1 cellular context compared by ENCODE assay signal in the genomic region with DNA sequence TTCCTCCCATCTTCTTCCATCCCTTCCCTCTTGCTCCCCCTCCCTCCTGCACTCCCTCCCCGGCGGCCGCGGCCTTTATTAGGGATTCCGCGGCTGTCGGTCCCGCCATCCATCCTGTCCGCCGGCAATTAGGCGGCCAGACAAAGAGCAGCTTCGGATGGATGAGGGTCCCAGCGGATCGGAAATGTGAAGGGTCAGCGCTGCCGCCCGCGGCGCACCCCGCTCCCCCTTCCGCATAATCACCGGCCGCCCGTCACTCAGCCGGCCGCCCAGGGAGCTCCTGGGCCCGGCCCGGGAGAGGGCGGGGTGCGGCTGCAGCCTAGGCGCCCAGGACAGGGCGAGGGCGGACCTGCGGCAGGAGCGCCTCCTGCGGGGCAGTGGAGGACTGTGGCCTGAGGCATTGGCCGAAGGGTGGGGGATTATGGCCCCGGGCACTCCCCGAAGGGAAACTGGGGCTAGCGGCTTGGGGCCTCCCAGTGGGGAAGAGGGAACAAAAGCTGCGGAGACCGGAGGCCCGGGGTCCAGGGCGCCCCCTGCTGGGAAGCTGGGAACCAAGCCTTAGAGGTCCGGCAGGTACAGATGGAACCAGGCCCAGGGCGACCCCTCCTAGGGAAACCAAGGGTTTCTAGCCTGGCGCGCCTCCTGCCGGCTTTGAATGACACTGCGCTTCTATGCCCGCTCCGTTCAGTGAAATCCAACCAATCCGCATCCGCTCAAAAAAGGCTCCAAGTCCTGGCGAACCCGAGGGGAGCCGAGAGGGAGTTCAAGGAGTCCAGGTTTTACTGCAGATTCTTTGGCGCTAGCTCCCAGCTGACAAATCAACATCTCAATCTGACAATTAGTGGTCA.
A peak's percentile ranks its signal among the peaks of the same experiment; 100 is the strongest.
TF ChIP-seq lines count a peak whose summit lies in the region.

No MANE protein-coding gene starts in this region.

TF ChIP-seq in HepG2, 621 proteins besides CTCF, POLR2A, EP300 and RAD21 (continued from another document and continues in another):
- TF ChIP-seq HNRNPH1 (optimal IDR thresholded peaks at IDR 0.05; ENCODE audit: low read depth, low read length) (no peak), SSRP1 (CRISPR knock-in tag; IDR thresholded peaks at IDR 0.05) (no peak), KLF9 (CRISPR knock-in tag; IDR thresholded peaks at IDR 0.05; ENCODE audit: low read depth) (no peak), BHLHE40 (IDR thresholded peaks at IDR 0.05; ENCODE audit: low read length) (no peak), KLF16 (CRISPR knock-in tag; IDR thresholded peaks at IDR 0.05) (no peak), ZNF83 (CRISPR knock-in tag; IDR thresholded peaks at IDR 0.05; ENCODE audit: borderline replicate concordance) (no peak), SRY (CRISPR knock-in tag; IDR thresholded peaks at IDR 0.05) (no peak), ZNF235 (CRISPR knock-in tag; IDR thresholded peaks at IDR 0.05; ENCODE audit: borderline replicate concordance) (no peak), STAG1 (CRISPR knock-in tag; IDR thresholded peaks at IDR 0.05) (peak; percentile 55), ZNF670 (CRISPR knock-in tag; IDR thresholded peaks at IDR 0.05; ENCODE audit: borderline replicate concordance) (no peak), SNAI1 (CRISPR knock-in tag; IDR thresholded peaks at IDR 0.05; ENCODE audit: borderline replicate concordance) (no peak), KLF6 (CRISPR knock-in tag; IDR thresholded peaks at IDR 0.05) (no peak), ZNF207 (IDR thresholded peaks at IDR 0.05; ENCODE audit: borderline replicate concordance) (no peak), GABPA (IDR thresholded peaks at IDR 0.05; ENCODE audit: low read depth, low read length) (no peak), GABPA (CRISPR knock-in tag; IDR thresholded peaks at IDR 0.05; ENCODE audit: low read depth) (no peak), ZKSCAN5 (CRISPR knock-in tag; IDR thresholded peaks at IDR 0.05) (no peak), ZNF777 (CRISPR knock-in tag; IDR thresholded peaks at IDR 0.05) (0 out of 2 replicates have a peak, but pooled peaks have one; percentile 17), DNMT1 (CRISPR knock-in tag; IDR thresholded peaks at IDR 0.05) (no peak), CBX2 (IDR thresholded peaks at IDR 0.05; ENCODE audit: low read depth, low read length) (no peak), CBX2 (CRISPR knock-in tag; IDR thresholded peaks at IDR 0.05; ENCODE audit: low read depth) (no peak), ZFP62 (CRISPR knock-in tag; IDR thresholded peaks at IDR 0.05) (no peak), FOXO1 (CRISPR knock-in tag; IDR thresholded peaks at IDR 0.05) (peak; percentile 48; the same call in 1 of the 2 replicates), PAX8 (CRISPR knock-in tag; IDR thresholded peaks at IDR 0.05; ENCODE audit: borderline replicate concordance) (no peak), ELF4 (CRISPR knock-in tag; IDR thresholded peaks at IDR 0.05; ENCODE audit: borderline replicate concordance) (no peak), ZNF180 (CRISPR knock-in tag; IDR thresholded peaks at IDR 0.05; ENCODE audit: borderline replicate concordance, low read depth) (no peak), CENPT (CRISPR knock-in tag; IDR thresholded peaks at IDR 0.05; ENCODE audit: low read depth) (no peak), ZFP36L1 (CRISPR knock-in tag; IDR thresholded peaks at IDR 0.05) (no peak), AGO2 (optimal IDR thresholded peaks at IDR 0.05; ENCODE audit: low read depth, low read length) (no peak), RARG (CRISPR knock-in tag; IDR thresholded peaks at IDR 0.05; ENCODE audit: low read depth) (no peak), HNF4A (CRISPR knock-in tag; IDR thresholded peaks at IDR 0.05) (no peak), YEATS4 (CRISPR knock-in tag; IDR thresholded peaks at IDR 0.05; ENCODE audit: borderline replicate concordance) (peak; percentile 14; the same call in 1 of the 2 replicates), ZNF614 (CRISPR knock-in tag; IDR thresholded peaks at IDR 0.05; ENCODE audit: borderline replicate concordance) (no peak; the same call in 1 of the 2 replicates), BRCA1 (CRISPR knock-in tag; IDR thresholded peaks at IDR 0.05) (no peak), ZNF780A (CRISPR knock-in tag; IDR thresholded peaks at IDR 0.05) (no peak), ZNF496 (CRISPR knock-in tag; IDR thresholded peaks at IDR 0.05; ENCODE audit: insufficient replicate concordance) (no peak), STAT5B (CRISPR knock-in tag; IDR thresholded peaks at IDR 0.05) (no peak), KAT7 (CRISPR knock-in tag; IDR thresholded peaks at IDR 0.05; ENCODE audit: borderline replicate concordance) (peak; percentile 27; the same call in 1 of the 2 replicates), ISL2 (CRISPR knock-in tag; IDR thresholded peaks at IDR 0.05) (no peak), NR2F1 (CRISPR knock-in tag; IDR thresholded peaks at IDR 0.05) (no peak), HMGA1 (CRISPR knock-in tag; conservative IDR thresholded peaks at IDR 0.05) (no peak), SRSF1 (optimal IDR thresholded peaks at IDR 0.05; ENCODE audit: low read depth, low read length) (no peak), ZNF329 (CRISPR knock-in tag; IDR thresholded peaks at IDR 0.05; ENCODE audit: low read depth) (no peak)
- TF ChIP-seq, protein P1, sequence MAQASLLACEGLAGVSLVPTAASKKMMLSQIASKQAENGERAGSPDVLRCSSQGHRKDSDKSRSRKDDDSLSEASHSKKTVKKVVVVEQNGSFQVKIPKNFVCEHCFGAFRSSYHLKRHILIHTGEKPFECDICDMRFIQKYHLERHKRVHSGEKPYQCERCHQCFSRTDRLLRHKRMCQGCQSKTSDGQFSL (CRISPR knock-in tag; IDR thresholded peaks at IDR 0.05): no peak
- TF ChIP-seq, protein P2, sequence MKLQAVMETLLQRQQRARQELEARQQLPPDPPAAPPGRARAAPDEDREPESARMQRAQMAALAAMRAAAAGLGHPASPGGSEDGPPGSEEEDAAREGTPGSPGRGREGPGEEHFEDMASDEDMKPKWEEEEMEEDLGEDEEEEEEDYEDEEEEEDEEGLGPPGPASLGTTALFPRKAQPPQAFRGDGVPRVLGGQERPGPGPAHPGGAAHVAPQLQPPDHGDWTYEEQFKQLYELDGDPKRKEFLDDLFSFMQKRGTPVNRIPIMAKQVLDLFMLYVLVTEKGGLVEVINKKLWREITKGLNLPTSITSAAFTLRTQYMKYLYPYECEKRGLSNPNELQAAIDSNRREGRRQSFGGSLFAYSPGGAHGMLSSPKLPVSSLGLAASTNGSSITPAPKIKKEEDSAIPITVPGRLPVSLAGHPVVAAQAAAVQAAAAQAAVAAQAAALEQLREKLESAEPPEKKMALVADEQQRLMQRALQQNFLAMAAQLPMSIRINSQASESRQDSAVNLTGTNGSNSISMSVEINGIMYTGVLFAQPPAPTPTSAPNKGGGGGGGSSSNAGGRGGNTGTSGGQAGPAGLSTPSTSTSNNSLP (IDR thresholded peaks at IDR 0.05; ENCODE audit: low read depth, low read length): no peak
- TF ChIP-seq, protein P3, sequence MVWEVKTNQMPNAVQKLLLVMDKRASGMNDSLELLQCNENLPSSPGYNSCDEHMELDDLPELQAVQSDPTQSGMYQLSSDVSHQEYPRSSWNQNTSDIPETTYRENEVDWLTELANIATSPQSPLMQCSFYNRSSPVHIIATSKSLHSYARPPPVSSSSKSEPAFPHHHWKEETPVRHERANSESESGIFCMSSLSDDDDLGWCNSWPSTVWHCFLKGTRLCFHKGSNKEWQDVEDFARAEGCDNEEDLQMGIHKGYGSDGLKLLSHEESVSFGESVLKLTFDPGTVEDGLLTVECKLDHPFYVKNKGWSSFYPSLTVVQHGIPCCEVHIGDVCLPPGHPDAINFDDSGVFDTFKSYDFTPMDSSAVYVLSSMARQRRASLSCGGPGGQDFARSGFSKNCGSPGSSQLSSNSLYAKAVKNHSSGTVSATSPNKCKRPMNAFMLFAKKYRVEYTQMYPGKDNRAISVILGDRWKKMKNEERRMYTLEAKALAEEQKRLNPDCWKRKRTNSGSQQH (CRISPR knock-in tag; IDR thresholded peaks at IDR 0.05; ENCODE audit: low read depth): no peak
- TF ChIP-seq, protein P4, sequence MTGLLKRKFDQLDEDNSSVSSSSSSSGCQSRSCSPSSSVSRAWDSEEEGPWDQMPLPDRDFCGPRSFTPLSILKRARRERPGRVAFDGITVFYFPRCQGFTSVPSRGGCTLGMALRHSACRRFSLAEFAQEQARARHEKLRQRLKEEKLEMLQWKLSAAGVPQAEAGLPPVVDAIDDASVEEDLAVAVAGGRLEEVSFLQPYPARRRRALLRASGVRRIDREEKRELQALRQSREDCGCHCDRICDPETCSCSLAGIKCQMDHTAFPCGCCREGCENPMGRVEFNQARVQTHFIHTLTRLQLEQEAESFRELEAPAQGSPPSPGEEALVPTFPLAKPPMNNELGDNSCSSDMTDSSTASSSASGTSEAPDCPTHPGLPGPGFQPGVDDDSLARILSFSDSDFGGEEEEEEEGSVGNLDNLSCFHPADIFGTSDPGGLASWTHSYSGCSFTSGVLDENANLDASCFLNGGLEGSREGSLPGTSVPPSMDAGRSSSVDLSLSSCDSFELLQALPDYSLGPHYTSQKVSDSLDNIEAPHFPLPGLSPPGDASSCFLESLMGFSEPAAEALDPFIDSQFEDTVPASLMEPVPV (CRISPR knock-in tag; IDR thresholded peaks at IDR 0.05): no peak; the same call in 1 of the 2 replicates
- TF ChIP-seq, protein P5, sequence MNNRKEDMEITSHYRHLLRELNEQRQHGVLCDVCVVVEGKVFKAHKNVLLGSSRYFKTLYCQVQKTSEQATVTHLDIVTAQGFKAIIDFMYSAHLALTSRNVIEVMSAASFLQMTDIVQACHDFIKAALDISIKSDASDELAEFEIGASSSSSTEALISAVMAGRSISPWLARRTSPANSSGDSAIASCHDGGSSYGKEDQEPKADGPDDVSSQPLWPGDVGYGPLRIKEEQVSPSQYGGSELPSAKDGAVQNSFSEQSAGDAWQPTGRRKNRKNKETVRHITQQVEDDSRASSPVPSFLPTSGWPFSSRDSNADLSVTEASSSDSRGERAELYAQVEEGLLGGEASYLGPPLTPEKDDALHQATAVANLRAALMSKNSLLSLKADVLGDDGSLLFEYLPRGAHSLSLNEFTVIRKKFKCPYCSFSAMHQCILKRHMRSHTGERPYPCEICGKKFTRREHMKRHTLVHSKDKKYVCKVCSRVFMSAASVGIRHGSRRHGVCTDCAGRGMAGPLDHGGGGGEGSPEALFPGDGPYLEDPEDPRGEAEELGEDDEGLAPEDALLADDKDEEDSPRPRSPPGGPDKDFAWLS (CRISPR knock-in tag; IDR thresholded peaks at IDR 0.05; ENCODE audit: borderline replicate concordance): no peak
- TF ChIP-seq, protein P6, sequence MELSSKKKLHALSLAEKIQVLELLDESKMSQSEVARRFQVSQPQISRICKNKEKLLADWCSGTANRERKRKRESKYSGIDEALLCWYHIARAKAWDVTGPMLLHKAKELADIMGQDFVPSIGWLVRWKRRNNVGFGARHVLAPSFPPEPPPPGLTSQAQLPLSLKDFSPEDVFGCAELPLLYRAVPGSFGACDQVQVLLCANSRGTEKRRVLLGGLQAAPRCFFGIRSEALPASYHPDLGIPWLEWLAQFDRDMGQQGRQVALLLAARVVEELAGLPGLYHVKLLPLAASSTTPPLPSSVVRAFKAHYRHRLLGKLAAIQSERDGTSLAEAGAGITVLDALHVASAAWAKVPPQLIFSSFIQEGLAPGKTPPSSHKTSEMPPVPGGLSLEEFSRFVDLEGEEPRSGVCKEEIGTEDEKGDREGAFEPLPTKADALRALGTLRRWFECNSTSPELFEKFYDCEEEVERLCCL (CRISPR knock-in tag; IDR thresholded peaks at IDR 0.05; ENCODE audit: borderline replicate concordance): no peak
- TF ChIP-seq, protein P7, sequence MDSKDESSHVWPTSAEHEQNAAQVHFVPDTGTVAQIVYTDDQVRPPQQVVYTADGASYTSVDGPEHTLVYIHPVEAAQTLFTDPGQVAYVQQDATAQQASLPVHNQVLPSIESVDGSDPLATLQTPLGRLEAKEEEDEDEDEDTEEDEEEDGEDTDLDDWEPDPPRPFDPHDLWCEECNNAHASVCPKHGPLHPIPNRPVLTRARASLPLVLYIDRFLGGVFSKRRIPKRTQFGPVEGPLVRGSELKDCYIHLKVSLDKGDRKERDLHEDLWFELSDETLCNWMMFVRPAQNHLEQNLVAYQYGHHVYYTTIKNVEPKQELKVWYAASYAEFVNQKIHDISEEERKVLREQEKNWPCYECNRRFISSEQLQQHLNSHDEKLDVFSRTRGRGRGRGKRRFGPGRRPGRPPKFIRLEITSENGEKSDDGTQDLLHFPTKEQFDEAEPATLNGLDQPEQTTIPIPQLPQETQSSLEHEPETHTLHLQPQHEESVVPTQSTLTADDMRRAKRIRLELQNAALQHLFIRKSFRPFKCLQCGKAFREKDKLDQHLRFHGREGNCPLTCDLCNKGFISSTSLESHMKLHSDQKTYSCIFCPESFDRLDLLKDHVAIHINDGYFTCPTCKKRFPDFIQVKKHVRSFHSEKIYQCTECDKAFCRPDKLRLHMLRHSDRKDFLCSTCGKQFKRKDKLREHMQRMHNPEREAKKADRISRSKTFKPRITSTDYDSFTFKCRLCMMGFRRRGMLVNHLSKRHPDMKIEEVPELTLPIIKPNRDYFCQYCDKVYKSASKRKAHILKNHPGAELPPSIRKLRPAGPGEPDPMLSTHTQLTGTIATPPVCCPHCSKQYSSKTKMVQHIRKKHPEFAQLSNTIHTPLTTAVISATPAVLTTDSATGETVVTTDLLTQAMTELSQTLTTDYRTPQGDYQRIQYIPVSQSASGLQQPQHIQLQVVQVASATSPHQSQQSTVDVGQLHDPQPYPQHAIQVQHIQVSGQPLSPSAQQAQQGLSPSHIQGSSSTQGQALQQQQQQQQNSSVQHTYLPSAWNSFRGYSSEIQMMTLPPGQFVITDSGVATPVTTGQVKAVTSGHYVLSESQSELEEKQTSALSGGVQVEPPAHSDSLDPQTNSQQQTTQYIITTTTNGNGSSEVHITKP (CRISPR knock-in tag; IDR thresholded peaks at IDR 0.05; ENCODE audit: low read depth): 0 out of 2 replicates have a peak, but pooled peaks have one; percentile 29
- TF ChIP-seq, protein P8, sequence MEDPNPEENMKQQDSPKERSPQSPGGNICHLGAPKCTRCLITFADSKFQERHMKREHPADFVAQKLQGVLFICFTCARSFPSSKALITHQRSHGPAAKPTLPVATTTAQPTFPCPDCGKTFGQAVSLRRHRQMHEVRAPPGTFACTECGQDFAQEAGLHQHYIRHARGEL (CRISPR knock-in tag; IDR thresholded peaks at IDR 0.05): no peak
